ENCODE assay signal across 18 cellular contexts in genomic region chr9:98203153-98203552, GRCh38. TPM values are rescaled to one million over a fixed set of nuclear protein-coding genes. Genes with fewer than 3 reads are reported as not detected.
DNase-seq lines count a peak whose midpoint lies in the region; ATAC-seq and TF ChIP-seq lines count a peak whose summit lies in the region.
"Had no signal": no experiment of that assay in that cellular context is flagged by ENCODE, and none has a peak within 500 bp of the region (broad histone marks: within the 10 kb centered on the region; RNA-seq: fewer than 3 reads in every experiment).

No MANE protein-coding gene starts in this region.

- no peaks in the 10 kb centered on the region for H3K9me3 ChIP-seq in IMR-90 (ENCODE audit: control insufficient read depth, insufficient read depth, low read length)
- H3K9me3 ChIP-seq in WERI-Rb-1 (ENCODE audit: severe bottlenecking): no peaks in the 10 kb centered on the region
- H3K9me3 ChIP-seq in neuronal stem cell (replicated peaks in 1 of 2; ENCODE audit: control insufficient read depth in 2 of 2, insufficient read depth in 1 of 2, low read depth in 1 of 2, low read length in 2 of 2): peaks cover 0 to 2% of the 10 kb centered on the region in 2 donors
- H3K9me3 ChIP-seq in aorta (ENCODE audit: control insufficient read depth, low read length): no peaks in the 10 kb centered on the region
- H3K9me3 ChIP-seq in suprapubic skin: no peaks in the 10 kb centered on the region
- H3K9me3 ChIP-seq: BLaER1 had no signal

- POLR2A ChIA-PET in IMR-90 (lab: Charles Lee; ENCODE audit: unreplicated experiment): no interaction called here

- H2AK5ac ChIP-seq in IMR-90 (ENCODE audit: low read depth, low read length) (no peak overlapping the region), neuronal stem cell (ENCODE audit: low read depth, low read length) (peak overlapping the region; percentile 15)

- TF ChIP-seq CTCF in IMR-90 (conservative IDR thresholded peaks at IDR 0.05; ENCODE audit: low read depth, low read length): no peak
- 0 out of 2 replicates have a peak, but pooled peaks have one; percentile 4 for TF ChIP-seq CTCF in WERI-Rb-1 (IDR thresholded peaks at IDR 0.05; ENCODE audit: low read depth, low read length)
- no peak for TF ChIP-seq CTCF in suprapubic skin (IDR thresholded peaks at IDR 0.05)

- H3K4ac ChIP-seq in IMR-90 (ENCODE audit: low read depth, low read length): no peak overlapping the region
- no peak overlapping the region for H3K4ac ChIP-seq in neuronal stem cell (ENCODE audit: low read length)

- dilution Hi-C loops in IMR-90 (cut with HindIII; ENCODE audit: low sequenced_read_pairs, unreplicated experiment): no loop called here

- no TSS peak for BruUV-seq in IMR-90 (replicated peaks; lab: Mats Ljungman, UMichigan)

- CTCF ChIA-PET in IMR-90 (lab: Yijun Ruan, JAX): no interaction called here

- H2AFZ ChIP-seq in IMR-90 (replicated peaks; ENCODE audit: low read length, poor library complexity) (peak overlapping the region; percentile 3), neuronal stem cell (ENCODE audit: low read length) (no peak overlapping the region)

- in situ Hi-C loops in IMR-90 (cut with MboI; ENCODE audit: low sequenced_read_pairs): no loop called here

- no CpG with 5 or more reads among the region's 7 CpGs for WGBS in IMR-90 (ENCODE audit: extremely low coverage in 2 of 2, insufficient read length in 1 of 2), 2 experiments
- no CpG with 5 or more reads among the region's 7 CpGs for WGBS in neuronal stem cell (ENCODE audit: extremely low coverage in 2 of 2, insufficient read length in 2 of 2, insufficient replicate concordance in 1 of 2), 2 donors
- 85 to 96% methylated on average over 7 of the region's 7 CpGs for WGBS in aorta, 2 donors
- 76% methylated on average over 7 of the region's 7 CpGs for WGBS in suprapubic skin

- no peak overlapping the region for H3K56ac ChIP-seq in IMR-90 (ENCODE audit: extremely low read depth, insufficient read depth, low read length)

- no peak overlapping the region for H2BK120ac ChIP-seq in IMR-90 (ENCODE audit: low read depth, low read length)
- no peak overlapping the region for H2BK120ac ChIP-seq in neuronal stem cell (ENCODE audit: low read depth, low read length)

- peaks cover 16% of the 10 kb centered on the region for H3K36me3 ChIP-seq in IMR-90 (ENCODE audit: control insufficient read depth, insufficient read depth, low read length)
- no peaks in the 10 kb centered on the region; the same call in none of the 2 replicates for H3K36me3 ChIP-seq in WERI-Rb-1
- no peaks in the 10 kb centered on the region for H3K36me3 ChIP-seq in neuronal stem cell (replicated peaks in 1 of 2; ENCODE audit: control insufficient read depth in 2 of 2, insufficient read depth in 2 of 2, low read length in 2 of 2)
- H3K36me3 ChIP-seq in aorta (ENCODE audit: control insufficient read depth in 1 of 2, insufficient read depth in 2 of 2, low read length in 1 of 2): no peaks in the 10 kb centered on the region
- peaks cover 42% of the 10 kb centered on the region for H3K36me3 ChIP-seq in suprapubic skin
- H3K36me3 ChIP-seq: BLaER1 had no signal

- H4K8ac ChIP-seq in IMR-90 (ENCODE audit: low read depth in 2 of 2, low read length in 2 of 2) (no peak overlapping the region), neuronal stem cell (ENCODE audit: low read depth, low read length) (no peak overlapping the region)

- no peak for DNase-seq in IMR-90
- no peak for DNase-seq in WERI-Rb-1
- DNase-seq in neuronal stem cell (ENCODE audit: low spot score): no peak
- no peak for DNase-seq in retina
- no peak for DNase-seq in aorta
- no peak for DNase-seq in suprapubic skin (ENCODE audit: low spot score in 2 of 2)
- DNase-seq: CD4-positive, alpha-beta T cell; CD8-positive, alpha-beta memory T cell; DMS 273 treated with DMSO at 0.1 percent for 48 hours; DMS79; EL; GDM1; GOT3; H7; HCEC 1CT had no signal

- H3K18ac ChIP-seq in IMR-90 (ENCODE audit: low read depth, low read length) (no peak overlapping the region), neuronal stem cell (ENCODE audit: low read length) (no peak overlapping the region)

- TF ChIP-seq POLR2A in IMR-90 (IDR thresholded peaks at IDR 0.05; ENCODE audit: low read depth, low read length): no peak
- TF ChIP-seq POLR2A in suprapubic skin (IDR thresholded peaks at IDR 0.05): no peak

- no peak overlapping the region for H2BK12ac ChIP-seq in neuronal stem cell (ENCODE audit: low read length)

- H3K27me3 ChIP-seq in IMR-90 (ENCODE audit: control insufficient read depth, insufficient read depth, low read length) (no peaks in the 10 kb centered on the region), WERI-Rb-1 (ENCODE audit: insufficient read depth, low read depth, severe bottlenecking) (no peaks in the 10 kb centered on the region), neuronal stem cell (ENCODE audit: control insufficient read depth in 3 of 3, insufficient read depth in 3 of 3, low read depth in 1 of 3, low read length in 3 of 3) (peaks cover 0 to 48% (median 0%) of the 10 kb centered on the region in 3 experiments), aorta (ENCODE audit: control insufficient read depth in 1 of 2, insufficient read depth in 2 of 2, low read length in 1 of 2) (no peaks in the 10 kb centered on the region), suprapubic skin (no peaks in the 10 kb centered on the region)
- H3K27me3 ChIP-seq: BLaER1 had no signal

- no peak overlapping the region for H2BK20ac ChIP-seq in IMR-90 (ENCODE audit: low read depth, low read length)

- H4K91ac ChIP-seq in IMR-90 (ENCODE audit: insufficient read depth, low read depth, low read length): no peak overlapping the region
- no peak overlapping the region for H4K91ac ChIP-seq in neuronal stem cell (ENCODE audit: low read depth, low read length, poor library complexity)

- peaks cover 4 to 6% of the 10 kb centered on the region in 2 experiments; a peak in 1 of 4 replicates for H3K79me1 ChIP-seq in IMR-90 (ENCODE audit: low read depth in 1 of 2, low read length in 2 of 2)
- no peaks in the 10 kb centered on the region for H3K79me1 ChIP-seq in neuronal stem cell (ENCODE audit: low read depth, low read length)

- H2BK5ac ChIP-seq in IMR-90 (ENCODE audit: low read depth, low read length, poor library complexity, severe bottlenecking): no peak overlapping the region
- no peak overlapping the region for H2BK5ac ChIP-seq in neuronal stem cell (ENCODE audit: low read length)

- H3K27ac ChIP-seq in IMR-90 (ENCODE audit: insufficient read depth, low read length): no peak overlapping the region
- H3K27ac ChIP-seq in WERI-Rb-1: no peak overlapping the region
- H3K27ac ChIP-seq in neuronal stem cell (replicated peaks; ENCODE audit: low read length): no peak overlapping the region
- no peak overlapping the region for H3K27ac ChIP-seq in aorta (ENCODE audit: low read depth in 1 of 2, low read length in 2 of 2)
- H3K27ac ChIP-seq in suprapubic skin: no peak overlapping the region
- H3K27ac ChIP-seq: BLaER1, C4-2B had no signal

- no peak for TF ChIP-seq RAD21 in IMR-90 (IDR thresholded peaks at IDR 0.05; ENCODE audit: low read length)

- no peak for TF ChIP-seq EP300 in suprapubic skin (IDR thresholded peaks at IDR 0.05)

- H4K20me1 ChIP-seq in IMR-90 (ENCODE audit: insufficient read depth, low read length): no peaks in the 10 kb centered on the region
- H4K20me1 ChIP-seq: BLaER1 had no signal

- no peak for ATAC-seq in IMR-90 (ENCODE audit: low read depth)
- no peak for ATAC-seq in aorta (ENCODE audit: low FRiP score)
- ATAC-seq: GM12878 had no signal

- no peaks in the 10 kb centered on the region for H3K9me1 ChIP-seq in IMR-90 (ENCODE audit: insufficient read depth, low read length)

- no peak overlapping the region for H2AK9ac ChIP-seq in IMR-90 (replicated peaks; ENCODE audit: low read depth, low read length, poor library complexity)

- H2BK15ac ChIP-seq in IMR-90 (ENCODE audit: low read depth, low read length) (no peak overlapping the region), neuronal stem cell (ENCODE audit: low read length) (no peak overlapping the region)

- H3K4me3 ChIP-seq in IMR-90 (ENCODE audit: insufficient read depth, low read depth, low read length) (no peak overlapping the region), WERI-Rb-1 (ENCODE audit: low read depth, low read length) (no peak overlapping the region), neuronal stem cell (ENCODE audit: low read length in 2 of 2) (no peak overlapping the region), aorta (ENCODE audit: low read length in 2 of 2) (no peak overlapping the region), suprapubic skin (no peak overlapping the region)
- H3K4me3 ChIP-seq: BLaER1, GM12878 had no signal

- H3K14ac ChIP-seq in IMR-90 (replicated peaks; ENCODE audit: low read depth, low read length) (no peak overlapping the region), neuronal stem cell (ENCODE audit: low read length) (no peak overlapping the region)

- H3K9ac ChIP-seq in IMR-90 (ENCODE audit: low read depth, low read length) (no peak overlapping the region), neuronal stem cell (ENCODE audit: low read depth, low read length, poor library complexity) (no peak overlapping the region)
- H3K9ac ChIP-seq: BLaER1 had no signal

- H3K4me1 ChIP-seq in IMR-90 (ENCODE audit: control insufficient read depth, insufficient read depth, low read length): no peaks in the 10 kb centered on the region
- peaks cover 0 to 10% of the 10 kb centered on the region in 2 donors for H3K4me1 ChIP-seq in neuronal stem cell (ENCODE audit: control insufficient read depth in 2 of 2, insufficient read depth in 1 of 2, low read depth in 1 of 2, low read length in 2 of 2)
- H3K4me1 ChIP-seq in aorta (ENCODE audit: control insufficient read depth in 1 of 2, insufficient read depth in 2 of 2, low read length in 2 of 2): no peaks in the 10 kb centered on the region
- peaks cover 9% of the 10 kb centered on the region for H3K4me1 ChIP-seq in suprapubic skin

- no peak overlapping the region for H3K23ac ChIP-seq in IMR-90 (ENCODE audit: low read depth, low read length)
- no peak overlapping the region for H3K23ac ChIP-seq in neuronal stem cell (ENCODE audit: low read depth, low read length, poor library complexity)

- H3K4me2 ChIP-seq in IMR-90 (ENCODE audit: low read depth, low read length) (no peak overlapping the region), neuronal stem cell (ENCODE audit: insufficient read depth, low read length, poor library complexity, severe bottlenecking) (no peak overlapping the region)
- H3K4me2 ChIP-seq: BLaER1 had no signal

- H4K5ac ChIP-seq in IMR-90 (ENCODE audit: low read depth, low read length): no peak overlapping the region

- intact Hi-C loops in IMR-90 (cut with micrococcal nuclease) (no loop called here), aorta (cut with DNase I) (loop anchor here in 1 of 2 donors (5.0 kb wide), 1 partner anchor 49 kb away; no protein-coding TSS in a partner anchor)

RNA-seq across cellular contexts. Expression of gene CORO2A, which starts 10.7 kb away (rescaled TPM):
- total RNA-seq in IMR-90 (2012; rRNA removed): 1.9 and 2.2 TPM in 2 replicates
- polyA plus RNA-seq in IMR-90 (2012; rRNA removed): 1.9 and 2.2 TPM in 2 replicates
- 1.4 and 1.5 TPM in 2 replicates for polyA plus RNA-seq in IMR-90 (2012; cell fraction: cytosol; rRNA removed)
- 1.2 and 1.6 TPM in 2 replicates for polyA plus RNA-seq in IMR-90 (2012; cell fraction: nucleus; rRNA removed; ENCODE audit: low replicate concordance)
- 4.3 TPM for polyA plus RNA-seq in neuronal stem cell (2013, experiment 1 of 2)
- polyA plus RNA-seq in neuronal stem cell (2013, experiment 2 of 2): 4.5 TPM
- 1 to 10 TPM; 1.6 to 3.7 TPM for total RNA-seq in aorta
- 1 to 10 TPM in 1 of 2 donors, under 1 TPM in 1; 0.31 to 8.3 TPM for polyA plus RNA-seq in aorta
- 10 to 100 TPM; 17.5 to 25.0 (median 19.9) TPM for total RNA-seq in suprapubic skin

RNA-seq across cellular contexts. Expression of gene TBC1D2, which starts 52.3 kb away (rescaled TPM):
- 35.6 and 36.9 TPM in 2 replicates for total RNA-seq in IMR-90 (2012; rRNA removed)
- polyA plus RNA-seq in IMR-90 (2012; rRNA removed): 62.7 and 75.3 TPM in 2 replicates
- 64.9 and 68.1 TPM in 2 replicates for polyA plus RNA-seq in IMR-90 (2012; cell fraction: cytosol; rRNA removed)
- 82.5 and 192 TPM in 2 replicates for polyA plus RNA-seq in IMR-90 (2012; cell fraction: nucleus; rRNA removed; ENCODE audit: low replicate concordance)
- polyA plus RNA-seq in neuronal stem cell (2013, experiment 1 of 2): 0.93 TPM
- polyA plus RNA-seq in neuronal stem cell (2013, experiment 2 of 2): 0.93 TPM
- total RNA-seq in aorta: 10 to 100 TPM in 1 of 2 donors, 1 to 10 TPM in 1; 9.7 to 12.4 TPM
- polyA plus RNA-seq in aorta: 1 to 10 TPM; 6.0 to 7.0 TPM
- total RNA-seq in suprapubic skin: 10 to 100 TPM; 42.4 to 57.4 (median 49.0) TPM
